In the genomic region with DNA sequence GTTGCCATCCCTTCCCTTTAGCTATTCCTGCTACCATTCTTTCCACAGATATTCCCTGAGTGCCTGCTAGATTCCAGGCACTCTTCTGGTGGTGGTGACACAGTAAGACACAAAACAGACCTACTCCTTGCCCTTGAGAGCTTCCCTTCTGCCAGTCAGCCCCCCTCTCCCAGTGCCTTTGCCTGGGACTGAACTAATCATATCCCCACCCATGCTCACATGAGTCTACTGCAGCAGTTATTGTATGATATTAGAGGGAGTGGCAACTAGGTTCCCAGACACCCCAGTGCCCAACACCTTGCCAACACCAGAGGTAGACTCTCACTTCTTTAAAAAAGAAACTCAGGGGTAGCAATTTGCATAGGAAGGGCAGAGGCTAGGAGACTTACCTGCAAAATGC, we compare ENCODE assay signal across 14 cellular contexts. TPM values are rescaled to one million over a fixed set of nuclear protein-coding genes. Genes with fewer than 3 reads are reported as not detected.
DNase-seq lines count a peak whose midpoint lies in the region; ATAC-seq and TF ChIP-seq lines count a peak whose summit lies in the region.
"Had no signal": no experiment of that assay in that cellular context is flagged by ENCODE, and none has a peak within 500 bp of the region (broad histone marks: within the 10 kb centered on the region; RNA-seq: fewer than 3 reads in every experiment).

No MANE protein-coding gene starts in this region.

- H3F3A ChIP-seq in PC-3 (ENCODE audit: low read length, unreplicated experiment) = no peaks in the 10 kb centered on the region

- no peak overlapping the region for H2AFZ ChIP-seq in PC-3 (ENCODE audit: low read length)

- POLR2A ChIA-PET in PC-3 (lab: Charles Lee; ENCODE audit: unreplicated experiment) = no interaction called here

- H3K79me2 ChIP-seq in PC-3 (ENCODE audit: low read length) = no peaks in the 10 kb centered on the region

- no peak for DNase-seq in activated CD4-positive, alpha-beta T cell treated with anti-CD3 and anti-CD28 coated beads, Interleukin-2, amount 10 ng/mL, durations not matched to agents 24 days and 14 days
- no peak for DNase-seq in activated CD4-positive, alpha-beta T cell treated with anti-CD3 and anti-CD28 coated beads for 1 hour
- DNase-seq in SK-N-MC (ENCODE audit: low read depth, low spot score) (no peak), spleen (no peak), HAP-1 (ENCODE audit: low spot score in 2 of 2) (no peak), PC-3 (no peak)
- no peak for DNase-seq in effector CD4-positive, alpha-beta T cell
- DNase-seq: body of pancreas, HFFc6, NCI-H1436 treated with DMSO at 0.1 percent for 48 hours, NCI-H774, SJCRH30 had no signal

- peak overlapping the region; percentile 19 for H3K9ac ChIP-seq in SK-N-MC (ENCODE audit: insufficient read length)
- H3K9ac ChIP-seq in PC-3 (ENCODE audit: low read length) = no peak overlapping the region

- no peak for TF ChIP-seq POLR2A in gastroesophageal sphincter (IDR thresholded peaks at IDR 0.05)
- TF ChIP-seq POLR2A in spleen (IDR thresholded peaks at IDR 0.05) = no peak

- peak overlapping the region; percentile 7 for H3K4me3 Mint-ChIP-seq in activated CD4-positive, alpha-beta T cell treated with anti-CD3 and anti-CD28 coated beads, Interleukin-2, amount 10 ng/mL, durations not matched to agents 24 days and 14 days
- H3K4me3 Mint-ChIP-seq: HFFc6 had no signal

- ATAC-seq in gastroesophageal sphincter (no peak), PC-3 (no peak)
- ATAC-seq: body of pancreas had no signal

- no peaks in the 10 kb centered on the region for H4K20me1 ChIP-seq in PC-3 (ENCODE audit: low read length)

- H3K4me1 Mint-ChIP-seq in activated CD4-positive, alpha-beta T cell treated with anti-CD3 and anti-CD28 coated beads, Interleukin-2, amount 10 ng/mL, durations not matched to agents 24 days and 14 days = peaks cover 60% of the 10 kb centered on the region

- H3K27ac Mint-ChIP-seq in activated CD4-positive, alpha-beta T cell treated with anti-CD3 and anti-CD28 coated beads, Interleukin-2, amount 10 ng/mL, durations not matched to agents 24 days and 14 days = peak overlapping the region; percentile 9
- H3K27ac Mint-ChIP-seq: HFFc6 had no signal

- CTCF ChIA-PET in PC-3 (lab: Charles Lee) = no interaction called here

- TF ChIP-seq EP300 in gastroesophageal sphincter (IDR thresholded peaks at IDR 0.05) = no peak

- BruUV-seq in PC-3 (replicated peaks; lab: Mats Ljungman, UMichigan) = no TSS peak

- no peak overlapping the region for H3K4me3 ChIP-seq in SK-N-MC
- no peak overlapping the region for H3K4me3 ChIP-seq in gastroesophageal sphincter
- H3K4me3 ChIP-seq in spleen = peak overlapping the region in 1 of 8 donors; percentile 62
- no peak overlapping the region for H3K4me3 ChIP-seq in HAP-1
- no peak overlapping the region for H3K4me3 ChIP-seq in PC-3 (ENCODE audit: low read length)
- H3K4me3 ChIP-seq: body of pancreas, SJCRH30, tibial nerve had no signal

- intact Hi-C loops in activated CD4-positive, alpha-beta T cell treated with anti-CD3 and anti-CD28 coated beads, Interleukin-2, amount 10 ng/mL, durations not matched to agents 24 days and 14 days (cut with micrococcal nuclease) = no loop called here
- intact Hi-C loops in spleen (cut with DNase I; ENCODE audit: low total_unique reads) (no loop called here), PC-3 (cut with micrococcal nuclease) (no loop called here)

- no peak overlapping the region for H3K4me2 ChIP-seq in PC-3 (ENCODE audit: low read length)

- no peaks in the 10 kb centered on the region for H3K9me2 ChIP-seq in PC-3 (replicated peaks; ENCODE audit: low read length)

- in situ Hi-C loops in HAP-1 (cut with MboI; ENCODE audit: low sequenced_read_pairs) = no loop called here

- TF ChIP-seq CTCF in gastroesophageal sphincter (IDR thresholded peaks at IDR 0.05) = no peak
- no peak for TF ChIP-seq CTCF in spleen (IDR thresholded peaks at IDR 0.05 in 8 of 11, conservative IDR thresholded peaks at IDR 0.05 in 3 of 11)
- TF ChIP-seq CTCF in PC-3 (conservative IDR thresholded peaks at IDR 0.05; ENCODE audit: low read depth, low read length) = no peak

- H3K36me3 ChIP-seq in SK-N-MC (ENCODE audit: insufficient read depth, low read length) (no peaks in the 10 kb centered on the region), gastroesophageal sphincter (no peaks in the 10 kb centered on the region), spleen (no peaks in the 10 kb centered on the region), HAP-1 (replicated peaks) (no peaks in the 10 kb centered on the region), PC-3 (ENCODE audit: low read depth, low read length) (no peaks in the 10 kb centered on the region)
- H3K36me3 ChIP-seq: SJCRH30, tibial nerve had no signal

- H3K4me1 ChIP-seq in gastroesophageal sphincter (peaks cover 0 to 28% (median 15%) of the 10 kb centered on the region in 3 donors), spleen (peaks cover 30 to 71% (median 53%) of the 10 kb centered on the region in 6 donors), HAP-1 (no peaks in the 10 kb centered on the region), PC-3 (ENCODE audit: insufficient read depth, low read length) (peaks cover 5% of the 10 kb centered on the region)
- H3K4me1 ChIP-seq: body of pancreas had no signal

- no peaks in the 10 kb centered on the region for H3K27me3 Mint-ChIP-seq in activated CD4-positive, alpha-beta T cell treated with anti-CD3 and anti-CD28 coated beads, Interleukin-2, amount 10 ng/mL, durations not matched to agents 24 days and 14 days

- peak overlapping the region; percentile 96 for H3K27ac ChIP-seq in SK-N-MC
- H3K27ac ChIP-seq in gastroesophageal sphincter = peak overlapping the region in 3 of 4 donors; percentile 83 to 89 (median 85)
- H3K27ac ChIP-seq in spleen = peak overlapping the region; percentile 56 to 92 (median 88)
- no peak overlapping the region for H3K27ac ChIP-seq in PC-3 (ENCODE audit: low read length)
- H3K27ac ChIP-seq: body of pancreas, SJCRH30 had no signal

- H3K27me3 ChIP-seq in gastroesophageal sphincter (no peaks in the 10 kb centered on the region), spleen (replicated peaks in 1 of 7) (no peaks in the 10 kb centered on the region), HAP-1 (ENCODE audit: low read depth) (no peaks in the 10 kb centered on the region), PC-3 (ENCODE audit: low read length) (no peaks in the 10 kb centered on the region)
- H3K27me3 ChIP-seq: body of pancreas, tibial nerve had no signal

- H3K9me3 ChIP-seq in SK-N-MC (ENCODE audit: low read depth, low read length) (no peaks in the 10 kb centered on the region), gastroesophageal sphincter (no peaks in the 10 kb centered on the region), spleen (no peaks in the 10 kb centered on the region), HAP-1 (no peaks in the 10 kb centered on the region), PC-3 (ENCODE audit: low read length) (no peaks in the 10 kb centered on the region)
- H3K9me3 ChIP-seq: body of pancreas, SJCRH30, tibial nerve had no signal

- no peaks in the 10 kb centered on the region for H3K36me3 Mint-ChIP-seq in activated CD4-positive, alpha-beta T cell treated with anti-CD3 and anti-CD28 coated beads, Interleukin-2, amount 10 ng/mL, durations not matched to agents 24 days and 14 days (ENCODE audit: low read depth)

- H3K9me3 Mint-ChIP-seq in activated CD4-positive, alpha-beta T cell treated with anti-CD3 and anti-CD28 coated beads, Interleukin-2, amount 10 ng/mL, durations not matched to agents 24 days and 14 days = no peaks in the 10 kb centered on the region
- H3K9me3 Mint-ChIP-seq: HFFc6 had no signal

RNA-seq across cellular contexts. Expression of a gene that starts 7.2 kb away (rescaled TPM):
- 176 and 184 TPM in 2 replicates for total RNA-seq in activated CD4-positive, alpha-beta T cell treated with anti-CD3 and anti-CD28 coated beads, Interleukin-2, amount 10 ng/mL, durations not matched to agents 24 days and 14 days
- total RNA-seq in gastroesophageal sphincter (100 to 1,000 TPM in 3 of 4 donors, 10 to 100 TPM in 1; 62.3 to 509 (median 348) TPM), spleen (100 to 1,000 TPM in 6 of 7 donors, 10 to 100 TPM in 1; 86.2 to 178 (median 123) TPM), PC-3 (2014; rRNA removed) (0.40 and 5.8 TPM in 2 replicates)
- polyA plus RNA-seq in spleen = 10 to 100 TPM; 48.7 to 94.2 (median 73.9) TPM
